In the genomic region with DNA sequence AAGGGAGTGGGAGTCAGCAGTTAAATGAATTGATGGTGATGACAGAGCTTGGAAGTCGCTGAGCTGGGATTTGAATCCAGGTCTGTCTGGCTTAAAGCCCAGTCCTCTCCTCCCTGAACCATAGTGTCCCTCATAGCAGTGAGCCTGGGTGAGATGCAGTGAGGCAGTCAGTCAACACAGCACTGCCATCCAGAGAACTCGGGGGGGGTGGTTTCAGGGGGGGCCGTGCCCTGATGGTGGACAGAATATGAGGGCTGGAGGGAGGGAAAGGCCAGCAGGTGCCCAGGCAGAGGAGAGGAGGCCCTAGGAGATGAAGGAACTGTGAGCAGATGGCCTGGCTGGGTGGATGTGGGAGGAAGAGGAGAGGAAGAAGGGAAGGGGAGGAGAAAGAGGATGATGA, we compare ENCODE assay signal across 22 cellular contexts.
"Had no signal": no experiment of that assay in that cellular context is flagged by ENCODE, and none has a peak within 500 bp of the region (broad histone marks: within the 10 kb centered on the region; RNA-seq: fewer than 3 reads in every experiment).

No MANE protein-coding gene starts in this region.

- H3K9ac ChIP-seq: parathyroid adenoma had no signal

- H3K27me3 ChIP-seq: body of pancreas, hepatocyte, right lobe of liver had no signal

- H3K4me3 Mint-ChIP-seq: activated naive CD8-positive, alpha-beta T cell treated with anti-CD3 and anti-CD28 coated beads, Interleukin-2, amount 50 U/mL, for 24 hours; nephron progenitor cell; stimulated activated memory B cell treated with anti-CD40 and anti-IgM and Interleukin-4, amounts not matched to agents 10 μg/mL and 1 μg/mL and 100 μg/mL, for 72 hours; T-helper 1 cell treated with Interleukin-12 subunit alpha and Interleukin-12 subunit beta and Interleukin-4 antibody, amounts not matched to agents 30 μg/mL and 1 μg/mL, for 36 hours had no signal

- H3K36me3 ChIP-seq: right lobe of liver had no signal

- H3K9me3 Mint-ChIP-seq: activated naive CD8-positive, alpha-beta T cell treated with anti-CD3 and anti-CD28 coated beads, Interleukin-2, amount 50 U/mL, for 24 hours; nephron progenitor cell; T-helper 1 cell treated with Interleukin-12 subunit alpha and Interleukin-12 subunit beta and Interleukin-4 antibody, amounts not matched to agents 30 μg/mL and 1 μg/mL, for 36 hours had no signal

- H3K9me3 ChIP-seq: body of pancreas, right lobe of liver had no signal

- H3K36me3 Mint-ChIP-seq: stimulated activated memory B cell treated with anti-CD40 and anti-IgM and Interleukin-4, amounts not matched to agents 10 μg/mL and 1 μg/mL and 100 μg/mL, for 72 hours had no signal

- H3K4me3 ChIP-seq: body of pancreas, hepatocyte, right lobe of liver had no signal

- H3K4me2 ChIP-seq: hepatocyte had no signal

- H3K27ac Mint-ChIP-seq: activated naive CD8-positive, alpha-beta T cell treated with anti-CD3 and anti-CD28 coated beads, Interleukin-2, amount 50 U/mL, for 24 hours; nephron progenitor cell; stimulated activated memory B cell treated with anti-CD40 and anti-IgM and Interleukin-4, amounts not matched to agents 10 μg/mL and 1 μg/mL and 100 μg/mL, for 72 hours; T-helper 1 cell treated with Interleukin-12 subunit alpha and Interleukin-12 subunit beta and Interleukin-4 antibody, amounts not matched to agents 30 μg/mL and 1 μg/mL, for 36 hours had no signal

- H3K27me3 Mint-ChIP-seq: stimulated activated memory B cell treated with anti-CD40 and anti-IgM and Interleukin-4, amounts not matched to agents 10 μg/mL and 1 μg/mL and 100 μg/mL, for 72 hours had no signal

- H3K4me1 ChIP-seq: body of pancreas, parathyroid adenoma, right lobe of liver had no signal

- DNase-seq: activated CD4-positive, alpha-beta T cell treated with anti-CD3 and anti-CD28 coated beads for 4 hours; activated CD4-positive, alpha-beta T cell treated with anti-CD3 and anti-CD28 coated beads, Interleukin-2, amount 50 U/mL, for 48 hours; activated CD4-positive, CD25-positive, alpha-beta regulatory T cell; activated gamma-delta T cell; activated naive CD4-positive, alpha-beta T cell treated with anti-CD3 and anti-CD28 coated beads, Interleukin-2, amount 50 U/mL, for 16 hours; activated naive CD8-positive, alpha-beta T cell treated with anti-CD3 and anti-CD28 coated beads, Interleukin-2, amount 50 U/mL, for 24 hours; activated T-cell treated with anti-CD3 and anti-CD28 coated beads for 4 hours; body of pancreas; effector CD4-positive, alpha-beta T cell; foreskin melanocyte; left ventricle myocardium superior; nephron progenitor cell; right lobe of liver; small intestine; stimulated activated CD4-positive, alpha-beta T cell treated with anti-CD3 and anti-CD28 coated beads, Interleukin-2, amount 100 ng/mL, for 24 hours; T1000; trophoblast cell had no signal

- H3K4me1 Mint-ChIP-seq: activated naive CD8-positive, alpha-beta T cell treated with anti-CD3 and anti-CD28 coated beads, Interleukin-2, amount 50 U/mL, for 24 hours; nephron progenitor cell; stimulated activated memory B cell treated with anti-CD40 and anti-IgM and Interleukin-4, amounts not matched to agents 10 μg/mL and 1 μg/mL and 100 μg/mL, for 72 hours had no signal

- H3K27ac ChIP-seq: body of pancreas, hepatocyte, parathyroid adenoma, right lobe of liver had no signal

- H2AFZ ChIP-seq: hepatocyte, parathyroid adenoma had no signal

- ATAC-seq: activated naive CD8-positive, alpha-beta T cell treated with anti-CD3 and anti-CD28 coated beads, Interleukin-2, amount 50 U/mL, for 24 hours; body of pancreas; esophagus mucosa; left ventricle myocardium superior; right lobe of liver; stimulated activated memory B cell treated with anti-CD40 and anti-IgM and Interleukin-4, amounts not matched to agents 10 μg/mL and 1 μg/mL and 100 μg/mL, for 72 hours had no signal
